ENCODE assay signal across 1 cellular context in genomic region chr17:2023256-2023655, GRCh38.
TF ChIP-seq lines count a peak whose summit lies in the region.

No MANE protein-coding gene starts in this region.

TF ChIP-seq in H1, 55 proteins besides CTCF, POLR2A, EP300 and RAD21:
- no peak for TF ChIP-seq GABPA (IDR thresholded peaks at IDR 0.05; ENCODE audit: borderline replicate concordance, insufficient read depth, low read length)
- no peak for TF ChIP-seq TAF1 (IDR thresholded peaks at IDR 0.05; ENCODE audit: low read depth, low read length)
- TF ChIP-seq TCF12 (IDR thresholded peaks at IDR 0.05; ENCODE audit: low read depth, low read length), result no peak
- TF ChIP-seq SP1 (IDR thresholded peaks at IDR 0.05; ENCODE audit: low read depth, low read length), result no peak
- no peak for TF ChIP-seq FOSL1 (IDR thresholded peaks at IDR 0.05; ENCODE audit: insufficient read depth, low read depth, low read length)
- no peak for TF ChIP-seq EGR1 (IDR thresholded peaks at IDR 0.05; ENCODE audit: borderline replicate concordance, low read depth, low read length)
- TF ChIP-seq KDM4A (IDR thresholded peaks at IDR 0.05; ENCODE audit: low read depth, low read length, severe bottlenecking), result no peak
- no peak for TF ChIP-seq BCL11A (IDR thresholded peaks at IDR 0.05; ENCODE audit: low read depth in 2 of 2, low read length in 2 of 2)
- TF ChIP-seq KDM5A (IDR thresholded peaks at IDR 0.05; ENCODE audit: low read length), result no peak
- no peak for TF ChIP-seq USF2 (IDR thresholded peaks at IDR 0.05; ENCODE audit: low read length)
- TF ChIP-seq RFX5 (IDR thresholded peaks at IDR 0.05; ENCODE audit: borderline replicate concordance, low read depth, low read length), result no peak
- TF ChIP-seq SIN3A (conservative IDR thresholded peaks at IDR 0.05 in 1 of 2, IDR thresholded peaks at IDR 0.05 in 1 of 2; ENCODE audit: low read depth in 1 of 2, low read length in 2 of 2), result no peak
- no peak for TF ChIP-seq CHD1 (IDR thresholded peaks at IDR 0.05; ENCODE audit: low read depth, low read length)
- no peak for TF ChIP-seq POU5F1 (IDR thresholded peaks at IDR 0.05; ENCODE audit: low read depth, low read length)
- no peak for TF ChIP-seq MAFK (IDR thresholded peaks at IDR 0.05; ENCODE audit: low read depth, low read length)
